In the genomic region with DNA sequence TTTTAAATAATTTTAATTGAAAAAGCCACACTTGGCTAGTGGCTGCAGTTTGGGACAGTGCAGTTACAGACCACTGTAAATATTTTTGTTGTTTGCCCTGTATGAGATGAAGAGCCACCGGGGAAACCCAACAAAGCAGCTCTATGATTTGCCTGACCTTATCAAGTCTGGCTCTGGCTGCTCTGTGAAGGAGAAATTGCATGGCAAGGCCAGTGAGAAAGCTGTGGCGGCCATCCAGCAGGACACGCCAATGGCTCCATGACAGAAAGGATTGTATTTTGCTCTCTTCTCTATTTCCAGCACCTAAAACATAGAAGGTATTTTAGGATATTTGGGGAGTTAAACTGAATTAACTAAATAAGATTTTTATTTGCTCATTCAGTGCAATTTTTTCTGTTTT, we compare ENCODE assay signal across 13 cellular contexts.
A peak's percentile ranks its signal among the peaks of the same experiment; 100 is the strongest.
DNase-seq lines count a peak whose midpoint lies in the region; ATAC-seq and TF ChIP-seq lines count a peak whose summit lies in the region.
"Had no signal": no experiment of that assay in that cellular context is flagged by ENCODE, and none has a peak within 500 bp of the region (broad histone marks: within the 10 kb centered on the region; RNA-seq: fewer than 3 reads in every experiment).

No MANE protein-coding gene starts in this region.

- TF ChIP-seq POLR2A in testis (IDR thresholded peaks at IDR 0.05), result no peak

- no peak for TF ChIP-seq CTCF in left ventricle myocardium inferior (IDR thresholded peaks at IDR 0.05; ENCODE audit: borderline replicate concordance)
- TF ChIP-seq CTCF in testis (IDR thresholded peaks at IDR 0.05), result no peak

- 63 to 74% methylated on average over 3 of the region's 3 CpGs for WGBS in testis, 2 donors

- peaks cover 4 to 5% of the 10 kb centered on the region in 2 donors for H3K27me3 Mint-ChIP-seq in stimulated activated naive B cell treated with anti-CD40 and anti-IgM and Interleukin-4, amounts not matched to agents 10 μg/mL and 1 μg/mL and 100 μg/mL, for 72 hours

- intact Hi-C loops in left ventricle myocardium inferior (cut with micrococcal nuclease) (no loop called here), testis (cut with DNase I; ENCODE audit: low total_unique reads) (no loop called here)

- ATAC-seq in stimulated activated naive B cell treated with anti-CD40 and anti-IgM and Interleukin-4, amounts not matched to agents 10 μg/mL and 1 μg/mL and 100 μg/mL, for 72 hours (replicated peaks), result no peak
- ATAC-seq in GM21786 (IDR thresholded peaks at IDR 0.05; ENCODE audit: unreplicated experiment), result no peak

- H3K9me3 Mint-ChIP-seq in stimulated activated naive B cell treated with anti-CD40 and anti-IgM and Interleukin-4, amounts not matched to agents 10 μg/mL and 1 μg/mL and 100 μg/mL, for 72 hours, result peaks cover 4 to 6% of the 10 kb centered on the region in 2 donors
- H3K9me3 Mint-ChIP-seq: HFFc6 had no signal

- H3K4me1 ChIP-seq in left ventricle myocardium inferior, result no peaks in the 10 kb centered on the region
- H3K4me1 ChIP-seq in testis, result no peaks in the 10 kb centered on the region
- H3K4me1 ChIP-seq: BLaER1 treated with 17β-estradiol and CSF1 and Interleukin-3, amounts not matched to agents 10 nM and 100 nM had no signal

- H3K27ac ChIP-seq in left ventricle myocardium inferior (replicated peaks) (no peak overlapping the region), testis (no peak overlapping the region)
- H3K27ac ChIP-seq: BLaER1 treated with 17β-estradiol and CSF1 and Interleukin-3, amounts not matched to agents 10 nM and 100 nM; HL-60 had no signal

- H3K4me3 Mint-ChIP-seq in stimulated activated naive B cell treated with anti-CD40 and anti-IgM and Interleukin-4, amounts not matched to agents 10 μg/mL and 1 μg/mL and 100 μg/mL, for 72 hours, result no peak overlapping the region
- H3K4me3 Mint-ChIP-seq: CD4-positive, CD25-positive, alpha-beta regulatory T cell; HFFc6 had no signal

- no peaks in the 10 kb centered on the region for H3K27me3 ChIP-seq in left ventricle myocardium inferior (ENCODE audit: low read depth)
- no peaks in the 10 kb centered on the region for H3K27me3 ChIP-seq in testis
- H3K27me3 ChIP-seq: BLaER1 treated with 17β-estradiol and CSF1 and Interleukin-3, amounts not matched to agents 10 nM and 100 nM had no signal

- no peak overlapping the region for H3K4me3 ChIP-seq in left ventricle myocardium inferior
- H3K4me3 ChIP-seq in testis, result no peak overlapping the region
- H3K4me3 ChIP-seq: BLaER1 treated with 17β-estradiol and CSF1 and Interleukin-3, amounts not matched to agents 10 nM and 100 nM had no signal

- no peaks in the 10 kb centered on the region for H3K4me1 Mint-ChIP-seq in stimulated activated naive B cell treated with anti-CD40 and anti-IgM and Interleukin-4, amounts not matched to agents 10 μg/mL and 1 μg/mL and 100 μg/mL, for 72 hours
- H3K4me1 Mint-ChIP-seq: CD4-positive, CD25-positive, alpha-beta regulatory T cell had no signal

- no peaks in the 10 kb centered on the region for H3K36me3 Mint-ChIP-seq in stimulated activated naive B cell treated with anti-CD40 and anti-IgM and Interleukin-4, amounts not matched to agents 10 μg/mL and 1 μg/mL and 100 μg/mL, for 72 hours
- H3K36me3 Mint-ChIP-seq: CD4-positive, CD25-positive, alpha-beta regulatory T cell had no signal

- H3K9me3 ChIP-seq in left ventricle myocardium inferior (replicated peaks), result peaks cover 7% of the 10 kb centered on the region
- H3K9me3 ChIP-seq in testis, result no peaks in the 10 kb centered on the region

- DNase-seq in AG20443 (ENCODE audit: low spot score), result peak; percentile 18
- DNase-seq in cerebellum (ENCODE audit: low spot score), result peak; percentile 64
- peak; percentile 50 for DNase-seq in left ventricle myocardium inferior
- peak; percentile 54 for DNase-seq in testis
- DNase-seq in stimulated activated naive B cell treated with anti-CD40 and anti-IgM and Interleukin-4, amounts not matched to agents 10 μg/mL and 1 μg/mL and 100 μg/mL, for 72 hours, result no peak
- DNase-seq in DMS153 treated with DMSO at 0.1 percent for 48 hours (lab: John Stamatoyannopoulos, UW; ENCODE audit: unreplicated experiment), result no peak
- DNase-seq: 8988T; CD4-positive, CD25-positive, alpha-beta regulatory T cell; HCEC 1CT; HFFc6 had no signal

- no peak overlapping the region for H3K27ac Mint-ChIP-seq in stimulated activated naive B cell treated with anti-CD40 and anti-IgM and Interleukin-4, amounts not matched to agents 10 μg/mL and 1 μg/mL and 100 μg/mL, for 72 hours
- H3K27ac Mint-ChIP-seq: CD4-positive, CD25-positive, alpha-beta regulatory T cell; HFFc6 had no signal

- H3K36me3 ChIP-seq in left ventricle myocardium inferior, result no peaks in the 10 kb centered on the region
- H3K36me3 ChIP-seq in testis (ENCODE audit: low read depth, missing control alignments), result no peaks in the 10 kb centered on the region
- H3K36me3 ChIP-seq: BLaER1 treated with 17β-estradiol and CSF1 and Interleukin-3, amounts not matched to agents 10 nM and 100 nM had no signal

Comparison
In these comparisons a context has a peak if more than half of its experiments do, and no peak if none do; other contexts are left out.
1. DNase-seq: peak in AG20443 (single experiment), cerebellum (single experiment), left ventricle myocardium inferior (single experiment) and testis (single experiment); none in stimulated activated naive B cell treated with anti-CD40 and anti-IgM and Interleukin-4, amounts not matched to agents 10 μg/mL and 1 μg/mL and 100 μg/mL, for 72 hours (single experiment) and DMS153 treated with DMSO at 0.1 percent for 48 hours (single experiment).